Comparison of ENCODE assay signal across 24 cellular contexts in the genomic region with DNA sequence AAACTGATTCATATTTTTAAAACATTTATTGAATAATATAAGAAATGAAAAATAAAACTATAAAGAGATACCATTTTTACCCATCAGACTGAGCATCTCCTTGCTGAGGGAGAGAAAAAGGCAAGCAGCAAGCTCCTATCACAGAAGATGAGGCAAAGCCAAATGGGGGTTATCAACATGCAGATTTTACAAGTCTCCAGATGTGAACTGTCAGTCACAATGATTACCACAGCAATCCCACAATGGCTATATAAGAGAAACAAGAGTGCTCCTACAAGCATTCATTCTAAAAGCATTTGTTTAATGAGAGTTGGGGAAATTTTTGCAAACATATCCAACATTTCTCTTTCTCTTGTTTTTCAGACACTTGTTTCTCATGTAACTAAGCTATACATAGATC.
"Had no signal": no experiment of that assay in that cellular context is flagged by ENCODE, and none has a peak within 500 bp of the region (broad histone marks: within the 10 kb centered on the region; RNA-seq: fewer than 3 reads in every experiment).

No MANE protein-coding gene starts in this region.

- H3K36me3 Mint-ChIP-seq: activated naive CD4-positive, alpha-beta T cell treated with anti-CD3 and anti-CD28 coated beads, Interleukin-2, amount 50 U/mL, for 24 hours; naive B cell had no signal

- H3K4me1 Mint-ChIP-seq: activated naive CD4-positive, alpha-beta T cell treated with anti-CD3 and anti-CD28 coated beads, Interleukin-2, amount 50 U/mL, for 24 hours; naive B cell had no signal

- ATAC-seq: activated T-cell treated with anti-CD3 and anti-CD28 coated beads, Interleukin-2, amount 50 U/mL, for 4 hours; left lung; psoas muscle; right cardiac atrium; stimulated activated naive CD8-positive, alpha-beta T cell treated with anti-CD3 and anti-CD28 coated beads, Interleukin-15, Interleukin-2, amounts not matched to agents 100 U/mL and 50 U/mL, for 24 hours had no signal

- H3K9me3 ChIP-seq: esophagus squamous epithelium, left lung, ovary, psoas muscle, tibial nerve had no signal

- H3K27ac Mint-ChIP-seq: activated naive CD4-positive, alpha-beta T cell treated with anti-CD3 and anti-CD28 coated beads, Interleukin-2, amount 50 U/mL, for 24 hours; naive B cell had no signal

- H3K27me3 ChIP-seq: left lung, ovary, tibial nerve had no signal

- H3K4me3 Mint-ChIP-seq: activated naive CD4-positive, alpha-beta T cell treated with anti-CD3 and anti-CD28 coated beads, Interleukin-2, amount 50 U/mL, for 24 hours; activated T-cell treated with anti-CD3 and anti-CD28 coated beads, Interleukin-2, amount 50 U/mL, for 4 hours; naive B cell had no signal

- DNase-seq: activated CD4-positive, alpha-beta T cell treated with anti-CD3 and anti-CD28 coated beads, Interleukin-2, amount 50 U/mL, for 1 hour; activated CD4-positive, CD25-positive, alpha-beta regulatory T cell treated with anti-CD3 and anti-CD28 coated beads, Interleukin-2, amount 50 U/mL, for 72 hours; activated CD8-positive, alpha-beta memory T cell treated with anti-CD3 and anti-CD28 coated beads, Interleukin-2, amount 50 U/mL, for 4 hours; activated effector memory CD4-positive, alpha-beta T cell treated with Interleukin-2 at 50 U/mL for 16 hours; activated T-cell treated with anti-CD3 and anti-CD28 coated beads, Interleukin-2, amount 50 U/mL, for 4 hours; dermis blood vessel endothelial cell; effector memory CD4-positive, alpha-beta T cell; esophagus squamous epithelium; foreskin melanocyte; glutamatergic neuron; hypothalamus; left lung; midbrain; naive B cell; ovary; psoas muscle; right cardiac atrium; stimulated activated naive CD8-positive, alpha-beta T cell treated with anti-CD3 and anti-CD28 coated beads, Interleukin-15, Interleukin-2, amounts not matched to agents 100 U/mL and 50 U/mL, for 24 hours; substantia nigra; T-helper 2 cell had no signal

- H3K4me1 ChIP-seq: esophagus squamous epithelium, left lung, psoas muscle had no signal

- H3K4me3 ChIP-seq: esophagus squamous epithelium, left lung, ovary, psoas muscle, skin epidermis, tibial nerve had no signal

- H3K9me3 Mint-ChIP-seq: activated naive CD4-positive, alpha-beta T cell treated with anti-CD3 and anti-CD28 coated beads, Interleukin-2, amount 50 U/mL, for 24 hours; activated T-cell treated with anti-CD3 and anti-CD28 coated beads, Interleukin-2, amount 50 U/mL, for 4 hours had no signal

- H3K27ac ChIP-seq: esophagus squamous epithelium, left lung, ovary, psoas muscle, skin epidermis, tibial nerve, VCaP had no signal

- H3K36me3 ChIP-seq: esophagus squamous epithelium, left lung, ovary, tibial nerve had no signal
